ENCODE assay signal across 1 cellular context in genomic region chr6:159807150-159807859, GRCh38.
TF ChIP-seq lines count a peak whose summit lies in the region.

No MANE protein-coding gene starts in this region.

TF ChIP-seq in IMR-90, 13 proteins besides CTCF, POLR2A, EP300 and RAD21:
- TF ChIP-seq CEBPB (IDR thresholded peaks at IDR 0.05; ENCODE audit: low read depth, low read length) (peak; percentile 38), CHD1 (IDR thresholded peaks at IDR 0.05; ENCODE audit: low read depth, low read length) (no peak)
